Comparison of ENCODE assay signal across 8 cellular contexts in genomic region chr2:64644240-64645013, GRCh38. TPM values are rescaled to one million over a fixed set of nuclear protein-coding genes. Genes with fewer than 3 reads are reported as not detected.
A peak's percentile ranks its signal among the peaks of the same experiment; 100 is the strongest.
DNase-seq lines count a peak whose midpoint lies in the region; ATAC-seq and TF ChIP-seq lines count a peak whose summit lies in the region.

No MANE protein-coding gene starts in this region.

- H3K27me3 Mint-ChIP-seq in activated T-cell treated with anti-CD3 and anti-CD28 coated beads, Interleukin-2, amount 50 U/mL, for 4 hours (ENCODE audit: low read depth): no peaks in the 10 kb centered on the region
- no peaks in the 10 kb centered on the region for H3K27me3 Mint-ChIP-seq in naive thymus-derived CD8-positive, alpha-beta T cell

- peak overlapping the region; percentile 86 for H3K4me3 Mint-ChIP-seq in activated T-cell treated with anti-CD3 and anti-CD28 coated beads, Interleukin-2, amount 50 U/mL, for 4 hours
- H3K4me3 Mint-ChIP-seq in naive thymus-derived CD8-positive, alpha-beta T cell: peak overlapping the region; percentile 81 to 96 (median 91)

- peaks cover 3% of the 10 kb centered on the region for H3K36me3 Mint-ChIP-seq in activated T-cell treated with anti-CD3 and anti-CD28 coated beads, Interleukin-2, amount 50 U/mL, for 4 hours (ENCODE audit: insufficient read depth)
- peaks cover 0 to 8% (median 0%) of the 10 kb centered on the region in 3 donors for H3K36me3 Mint-ChIP-seq in naive thymus-derived CD8-positive, alpha-beta T cell

- no peak for TF ChIP-seq CTCF in fibroblast of mammary gland (conservative IDR thresholded peaks at IDR 0.05; ENCODE audit: control insufficient read depth, insufficient read depth, low read depth, low read length)

- H3K4me1 Mint-ChIP-seq in activated T-cell treated with anti-CD3 and anti-CD28 coated beads, Interleukin-2, amount 50 U/mL, for 4 hours (ENCODE audit: low read depth): peaks cover 67% of the 10 kb centered on the region
- peaks cover 31 to 97% (median 89%) of the 10 kb centered on the region in 4 donors for H3K4me1 Mint-ChIP-seq in naive thymus-derived CD8-positive, alpha-beta T cell

- peak overlapping the region; percentile 88 to 97 (median 94) for H3K27ac Mint-ChIP-seq in naive thymus-derived CD8-positive, alpha-beta T cell

- H3K36me3 ChIP-seq in urinary bladder (ENCODE audit: insufficient read depth): no peaks in the 10 kb centered on the region

- POLR2A ChIA-PET in naive thymus-derived CD8-positive, alpha-beta T cell (lab: Charles Lee): interaction anchor here (0.5 to 5.5 kb wide), 18 partner anchors 10 to 430 kb away, joined by 3 to 64 read pairs (median 4); partner anchors contain the start of gene SERTAD2

- ATAC-seq in GM18867 (IDR thresholded peaks at IDR 0.05; ENCODE audit: unreplicated experiment): peak; percentile 50
- ATAC-seq in HG03060 (IDR thresholded peaks at IDR 0.05; ENCODE audit: low read depth, unreplicated experiment): peak; percentile 31
- ATAC-seq in activated T-cell treated with anti-CD3 and anti-CD28 coated beads, Interleukin-2, amount 50 U/mL, for 4 hours: peak; percentile 64 to 70
- ATAC-seq in naive thymus-derived CD8-positive, alpha-beta T cell: peak; percentile 71 to 81

- H3K9me3 Mint-ChIP-seq in activated T-cell treated with anti-CD3 and anti-CD28 coated beads, Interleukin-2, amount 50 U/mL, for 4 hours: no peaks in the 10 kb centered on the region
- H3K9me3 Mint-ChIP-seq in naive thymus-derived CD8-positive, alpha-beta T cell: no peaks in the 10 kb centered on the region

- whole genome bisulfite sequencing in urinary bladder: 3% methylated on average over 18 of the region's 18 CpGs

- H3K4me3 ChIP-seq in fibroblast of mammary gland (ENCODE audit: control insufficient read depth, low read depth, low read length) (peak overlapping the region; percentile 50), urinary bladder (ENCODE audit: low read depth, low read length) (peak overlapping the region; percentile 38)

- peak overlapping the region; percentile 87 for H3K27ac ChIP-seq in urinary bladder (ENCODE audit: low read depth)

- DNase-seq in AG20443 (ENCODE audit: low spot score) (peak; percentile 79), NCI-H510A (lab: John Stamatoyannopoulos, UW) (peak; percentile 77), fibroblast of mammary gland (ENCODE audit: low read depth) (peak; percentile 68)
- DNase-seq in activated T-cell treated with anti-CD3 and anti-CD28 coated beads, Interleukin-2, amount 50 U/mL, for 4 hours: peak; percentile 29
- DNase-seq in naive thymus-derived CD8-positive, alpha-beta T cell: peak; percentile 40 to 76 (median 64)

- no peaks in the 10 kb centered on the region for H3K4me1 ChIP-seq in urinary bladder (ENCODE audit: insufficient read depth)

RNA-seq across cellular contexts. Expression of gene SERTAD2, which starts 9.3 kb away (rescaled TPM):
- total RNA-seq in activated T-cell treated with anti-CD3 and anti-CD28 coated beads, Interleukin-2, amount 50 U/mL, for 4 hours: 10 to 100 TPM; 10.5 to 14.2 (median 12.7) TPM
- 10 to 100 TPM; 33.0 to 34.5 TPM for total RNA-seq in naive thymus-derived CD8-positive, alpha-beta T cell
- polyA plus RNA-seq in naive thymus-derived CD8-positive, alpha-beta T cell: 1 to 10 TPM; 5.5 to 9.2 (median 6.1) TPM
- total RNA-seq in urinary bladder: 14.6 TPM
- 17.6 TPM for polyA plus RNA-seq in urinary bladder

Comparison
In these comparisons a context has a peak if more than half of its experiments do, and no peak if none do; other contexts are left out.
1. Peak in every context shown above with its lines: DNase-seq, ATAC-seq, H3K4me3 ChIP-seq and H3K27ac ChIP-seq.
2. DNase-seq: peak in every context shown above with its lines; median percentile 79 in AG20443; 77 in NCI-H510A; 68 in fibroblast of mammary gland; 64 in naive thymus-derived CD8-positive, alpha-beta T cell; 29 in activated T-cell treated with anti-CD3 and anti-CD28 coated beads, Interleukin-2, amount 50 U/mL, for 4 hours.